Comparison of ENCODE assay signal across 8 cellular contexts in genomic region chr13:26051231-26052135, GRCh38. TPM values are rescaled to one million over a fixed set of nuclear protein-coding genes. Genes with fewer than 3 reads are reported as not detected.
DNase-seq lines count a peak whose midpoint lies in the region; ATAC-seq lines count a peak whose summit lies in the region.

SHISA2 (minus strand) TSS chr13:26052016; CDS start chr13:26050975, 1,041 bp downstream.

- intact Hi-C loops in posterior vena cava (cut with DNase I) = no loop called here

- DNase-seq in NCI-H146 (lab: John Stamatoyannopoulos, UW) (peak; percentile 44), NCI-H146 treated with DMSO at 0.1 percent for 48 hours (lab: John Stamatoyannopoulos, UW; ENCODE audit: unreplicated experiment) (no peak), NCI-H774 (lab: John Stamatoyannopoulos, UW) (peak; percentile 52), globus pallidus (ENCODE audit: low spot score) (peak; percentile 66), nucleus accumbens (lab: John Stamatoyannopoulos, UW) (peak in 44 of 56 donors; percentile 8 to 73 (median 38)), posterior vena cava (ENCODE audit: low spot score) (no peak)
- peak; percentile 43 for DNase-seq in activated naive CD4-positive, alpha-beta T cell treated with anti-CD3 and anti-CD28 coated beads, Interleukin-2, amount 50 U/mL, for 16 hours

- no peak for ATAC-seq in GM18870 (IDR thresholded peaks at IDR 0.05; ENCODE audit: unreplicated experiment)

RNA-seq across cellular contexts. Expression of gene SHISA2, which starts in this region (rescaled TPM):
- 1 to 10 TPM in 1 of 2 donors, under 1 TPM in 1; 0.97 to 1.2 TPM for total RNA-seq in posterior vena cava

Comparison
In these comparisons a context has a peak if more than half of its experiments do, and no peak if none do; other contexts are left out.
1. DNase-seq: peak in NCI-H146 (single experiment), NCI-H774 (single experiment), activated naive CD4-positive, alpha-beta T cell treated with anti-CD3 and anti-CD28 coated beads, Interleukin-2, amount 50 U/mL, for 16 hours (single experiment), globus pallidus (single experiment) and nucleus accumbens (44 of 56); none in NCI-H146 treated with DMSO at 0.1 percent for 48 hours (single experiment) and posterior vena cava (single experiment).